Comparison of ENCODE assay signal across 22 cellular contexts in the genomic region with DNA sequence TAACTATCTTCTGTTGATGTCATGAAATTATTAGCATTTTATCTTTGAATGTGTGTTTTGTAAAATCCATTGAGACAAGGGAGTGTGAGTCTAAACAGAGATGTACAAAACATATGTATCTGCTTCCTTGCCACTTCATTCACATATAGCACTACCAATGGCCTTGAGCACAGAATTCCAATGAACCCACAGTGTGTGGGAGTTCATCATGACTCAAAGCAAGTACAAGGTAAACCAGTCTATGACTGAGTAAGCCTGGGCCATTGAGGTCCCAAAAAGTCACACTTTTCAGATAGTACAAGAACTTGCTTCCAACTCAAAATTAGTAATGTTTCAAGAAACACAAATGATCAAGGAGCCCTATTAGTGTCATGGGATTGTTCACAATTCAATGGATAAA.
"Had no signal": no experiment of that assay in that cellular context is flagged by ENCODE, and none has a peak within 500 bp of the region (broad histone marks: within the 10 kb centered on the region; RNA-seq: fewer than 3 reads in every experiment).

No MANE protein-coding gene starts in this region.

- H3K4me3 ChIP-seq: MG63 had no signal

- H3K9me3 ChIP-seq: MG63, SK-N-SH had no signal

- H3K9ac ChIP-seq: SK-N-SH had no signal

- H3K27ac ChIP-seq: RWPE1 had no signal

- H3K27me3 ChIP-seq: MG63 had no signal

- ATAC-seq: Panc1 had no signal

- H3K36me3 ChIP-seq: MG63 had no signal

- H3K9me2 ChIP-seq: SK-N-SH had no signal

- FAIRE-seq: HTR-8/SVneo had no signal

- DNase-seq: KBM-7, MG63, NCI-H1092, NCI-H1105 treated with DMSO at 0.1 percent for 48 hours, NCI-H1417 treated with DMSO at 0.1 percent for 48 hours, NCI-H146, NCI-H1694 treated with DMSO at 0.1 percent for 48 hours, NCI-H1930, NCI-H2081, NCI-H2171, NCI-H226, NCI-H446, NCI-H510A, NCI-H524 treated with DMSO at 0.1 percent for 48 hours, NCI-H69, NCI-H774, SHP77, SK-N-SH, SW 1271 had no signal

- H3K4me2 ChIP-seq: SK-N-SH had no signal
